8 cellular contexts compared by ENCODE assay signal in the genomic region with DNA sequence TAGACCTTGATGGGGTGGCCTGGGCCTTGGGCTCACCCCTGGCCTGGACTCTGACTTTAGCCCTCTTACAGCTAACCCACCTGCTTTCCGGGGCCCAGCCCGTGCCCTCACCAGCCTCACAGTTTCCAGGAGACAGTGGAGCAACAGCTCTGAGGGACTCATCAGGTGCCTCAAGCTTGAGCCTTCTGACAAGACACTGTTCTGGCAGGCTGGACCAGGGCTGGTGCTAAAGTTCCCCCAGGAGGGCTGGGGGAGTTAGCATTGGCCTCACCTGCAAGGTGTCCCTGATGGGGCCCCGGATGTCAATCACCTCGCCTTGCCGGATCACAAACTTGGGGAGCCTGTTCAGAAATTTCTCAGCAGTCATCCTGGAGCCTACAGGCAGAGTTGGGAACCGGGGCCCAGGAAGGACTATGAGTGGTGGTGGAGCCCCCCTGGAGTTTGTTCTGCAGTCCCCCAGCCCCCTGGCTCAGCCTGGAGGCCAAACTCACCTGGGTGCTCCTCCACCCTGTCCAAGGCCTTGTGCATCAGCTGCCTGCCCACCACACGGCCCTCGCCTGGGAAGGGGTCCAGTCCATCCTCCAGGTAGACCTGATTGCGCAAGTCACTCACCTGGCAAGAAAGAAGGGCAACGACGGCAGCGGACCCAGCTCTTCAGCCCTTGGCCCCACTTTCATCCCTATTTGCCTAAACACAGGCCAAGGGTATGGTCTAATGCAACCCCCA. TPM values are rescaled to one million over a fixed set of nuclear protein-coding genes. Genes with fewer than 3 reads are reported as not detected.
DNase-seq lines count a peak whose midpoint lies in the region; ATAC-seq, FAIRE-seq and TF ChIP-seq lines count a peak whose summit lies in the region.

No MANE protein-coding gene starts in this region.

- peaks cover 31% of the 10 kb centered on the region for H3K36me3 Mint-ChIP-seq in activated CD4-positive, alpha-beta memory T cell treated with anti-CD3 and anti-CD28 coated beads for 36 hours
- H3K36me3 Mint-ChIP-seq in stimulated activated memory B cell treated with anti-CD40 and anti-IgM and Interleukin-4, amounts not matched to agents 10 μg/mL and 1 μg/mL and 100 μg/mL, for 72 hours, result peaks cover 37% of the 10 kb centered on the region

- H3K27me3 ChIP-seq in SK-N-SH (ENCODE audit: insufficient read depth) (no peaks in the 10 kb centered on the region), fibroblast of lung (ENCODE audit: control insufficient read depth, insufficient read depth, low read length) (no peaks in the 10 kb centered on the region), ovary (no peaks in the 10 kb centered on the region)

- H3K27ac ChIP-seq in SK-N-SH (ENCODE audit: low read depth in 2 of 2, low read length in 1 of 2) (peak overlapping the region in 1 of 2 experiments; percentile 50; a peak in 2 of 4 replicates), fibroblast of lung (ENCODE audit: insufficient read depth, low read length) (peak overlapping the region; percentile 71), ovary (no peak overlapping the region)

- POLR2A ChIA-PET in SK-N-SH (lab: Yijun Ruan, JAX), result no interaction called here
- POLR2A ChIA-PET in activated CD4-positive, alpha-beta memory T cell treated with anti-CD3 and anti-CD28 coated beads for 36 hours (lab: Charles Lee), result interaction anchor here (1.0 to 7.9 kb wide), 6 partner anchors 9 to 113 kb away, joined by 3 to 100 read pairs (median 16); a partner anchor contains a TSS

- DNase-seq in SK-N-SH, result no peak
- peak; percentile 25 for DNase-seq in activated CD4-positive, alpha-beta memory T cell treated with anti-CD3 and anti-CD28 coated beads for 36 hours
- no peak for DNase-seq in fibroblast of lung (ENCODE audit: low read depth in 2 of 2)
- DNase-seq in frontal cortex (ENCODE audit: low spot score in 2 of 2), result no peak
- DNase-seq in ovary, result no peak
- DNase-seq in C1 segment of cervical spinal cord (lab: John Stamatoyannopoulos, UW), result no peak

- H3K27ac Mint-ChIP-seq in activated CD4-positive, alpha-beta memory T cell treated with anti-CD3 and anti-CD28 coated beads for 36 hours, result peak overlapping the region; percentile 98
- H3K27ac Mint-ChIP-seq in stimulated activated memory B cell treated with anti-CD40 and anti-IgM and Interleukin-4, amounts not matched to agents 10 μg/mL and 1 μg/mL and 100 μg/mL, for 72 hours, result peak overlapping the region; percentile 88

- H3K9me3 ChIP-seq in SK-N-SH, result no peaks in the 10 kb centered on the region
- H3K9me3 ChIP-seq in fibroblast of lung (ENCODE audit: control insufficient read depth, insufficient read depth, low read depth, low read length), result no peaks in the 10 kb centered on the region
- no peaks in the 10 kb centered on the region for H3K9me3 ChIP-seq in ovary

- H3K9ac ChIP-seq in SK-N-SH (no peak overlapping the region), fibroblast of lung (ENCODE audit: insufficient read depth, low read length) (peak overlapping the region; percentile 35)

- H3K79me2 ChIP-seq in SK-N-SH (ENCODE audit: insufficient read depth), result peaks cover 54% of the 10 kb centered on the region
- H3K79me2 ChIP-seq in fibroblast of lung (ENCODE audit: control insufficient read depth, insufficient read depth, low read length), result peaks cover 39% of the 10 kb centered on the region

- no peaks in the 10 kb centered on the region for H3K9me2 ChIP-seq in SK-N-SH

- FAIRE-seq in frontal cortex (lab: Jason Lieb, UNC), result no peak

- no peak for ATAC-seq in SK-N-SH treated with all-trans-retinoic acid at 6 μM for 48 hours
- ATAC-seq in stimulated activated memory B cell treated with anti-CD40 and anti-IgM and Interleukin-4, amounts not matched to agents 10 μg/mL and 1 μg/mL and 100 μg/mL, for 72 hours, result no peak

- peaks cover 33% of the 10 kb centered on the region for H4K20me1 ChIP-seq in SK-N-SH (ENCODE audit: insufficient read depth)
- H4K20me1 ChIP-seq in fibroblast of lung (ENCODE audit: control insufficient read depth, extremely low read depth, insufficient read depth, low read length), result no peaks in the 10 kb centered on the region

- TF ChIP-seq EP300 in SK-N-SH (IDR thresholded peaks at IDR 0.05; ENCODE audit: borderline replicate concordance in 1 of 2, low read depth in 1 of 2, low read length in 1 of 2) (no peak), ovary (IDR thresholded peaks at IDR 0.05) (no peak)

- H3K27me3 Mint-ChIP-seq in activated CD4-positive, alpha-beta memory T cell treated with anti-CD3 and anti-CD28 coated beads for 36 hours, result no peaks in the 10 kb centered on the region
- H3K27me3 Mint-ChIP-seq in stimulated activated memory B cell treated with anti-CD40 and anti-IgM and Interleukin-4, amounts not matched to agents 10 μg/mL and 1 μg/mL and 100 μg/mL, for 72 hours, result no peaks in the 10 kb centered on the region

- TF ChIP-seq CTCF in SK-N-SH (IDR thresholded peaks at IDR 0.05), result no peak
- TF ChIP-seq CTCF in fibroblast of lung (conservative IDR thresholded peaks at IDR 0.05 in 1 of 2, IDR thresholded peaks at IDR 0.05 in 1 of 2; ENCODE audit: low read depth in 1 of 2, low read length in 2 of 2), result no peak
- TF ChIP-seq CTCF in ovary (IDR thresholded peaks at IDR 0.05), result no peak

- no peak overlapping the region for H3K4me3 ChIP-seq in SK-N-SH (ENCODE audit: low read depth in 2 of 2, low read length in 1 of 2)
- no peak overlapping the region for H3K4me3 ChIP-seq in fibroblast of lung (replicated peaks in 1 of 4; ENCODE audit: control extremely low read depth in 1 of 4, insufficient read depth in 1 of 4, low read depth in 3 of 4, low read length in 4 of 4)
- H3K4me3 ChIP-seq in ovary, result no peak overlapping the region

- H3K4me2 ChIP-seq in SK-N-SH (peak overlapping the region; percentile 56; the same call in 1 of the 2 replicates), fibroblast of lung (ENCODE audit: extremely low read depth, insufficient read depth, low read length) (peak overlapping the region; percentile 50)

- H3K4me3 Mint-ChIP-seq in activated CD4-positive, alpha-beta memory T cell treated with anti-CD3 and anti-CD28 coated beads for 36 hours, result peak overlapping the region; percentile 68
- peak overlapping the region; percentile 73 for H3K4me3 Mint-ChIP-seq in stimulated activated memory B cell treated with anti-CD40 and anti-IgM and Interleukin-4, amounts not matched to agents 10 μg/mL and 1 μg/mL and 100 μg/mL, for 72 hours

- H2AFZ ChIP-seq in SK-N-SH (ENCODE audit: low read depth), result no peak overlapping the region
- H2AFZ ChIP-seq in fibroblast of lung (ENCODE audit: low read length), result no peak overlapping the region

- H3K4me1 ChIP-seq in SK-N-SH (ENCODE audit: control insufficient read depth in 1 of 2, insufficient read depth in 2 of 2, low read depth in 1 of 2, low read length in 1 of 2) (peaks cover 28 to 38% of the 10 kb centered on the region in 2 experiments; a peak in 3 of 4 replicates), fibroblast of lung (ENCODE audit: control insufficient read depth, extremely low read depth, insufficient read depth, low read length) (peaks cover 49% of the 10 kb centered on the region), ovary (ENCODE audit: insufficient read depth) (peaks cover 3% of the 10 kb centered on the region)

- CTCF ChIA-PET in SK-N-SH (lab: Yijun Ruan, JAX), result interaction anchor here (0.7 to 10.7 kb wide), 18 partner anchors 8 to 139 kb away, joined by 3 to 213 read pairs (median 12); a partner anchor contains a TSS
- CTCF ChIA-PET in activated CD4-positive, alpha-beta memory T cell treated with anti-CD3 and anti-CD28 coated beads for 36 hours (lab: Charles Lee), result interaction anchor here (0.7 to 22.4 kb wide), 14 partner anchors 9 to 186 kb away, joined by 3 to 886 read pairs (median 4); a partner anchor contains a TSS

- no peak for TF ChIP-seq POLR2A in ovary (IDR thresholded peaks at IDR 0.05)

- peaks cover 24% of the 10 kb centered on the region for H3F3A ChIP-seq in SK-N-SH (replicated peaks; ENCODE audit: insufficient read depth)

- TF ChIP-seq RAD21 in SK-N-SH (IDR thresholded peaks at IDR 0.05; ENCODE audit: low read length), result no peak

- intact Hi-C loops in activated CD4-positive, alpha-beta memory T cell treated with anti-CD3 and anti-CD28 coated beads for 36 hours (cut with micrococcal nuclease), result loop anchor here (1.0 to 10.0 kb wide), 4 partner anchors 8 to 411 kb away; a partner anchor contains a TSS
- intact Hi-C loops in ovary (cut with DNase I), result no loop called here

- H3K4me1 Mint-ChIP-seq in activated CD4-positive, alpha-beta memory T cell treated with anti-CD3 and anti-CD28 coated beads for 36 hours (ENCODE audit: low read depth), result peaks cover 86% of the 10 kb centered on the region
- H3K4me1 Mint-ChIP-seq in stimulated activated memory B cell treated with anti-CD40 and anti-IgM and Interleukin-4, amounts not matched to agents 10 μg/mL and 1 μg/mL and 100 μg/mL, for 72 hours, result peaks cover 88% of the 10 kb centered on the region

- H3K36me3 ChIP-seq in SK-N-SH (replicated peaks in 1 of 2; ENCODE audit: control insufficient read depth in 1 of 2, insufficient read depth in 2 of 2, low read length in 1 of 2), result peaks cover 9 to 11% of the 10 kb centered on the region in 2 experiments
- H3K36me3 ChIP-seq in fibroblast of lung (ENCODE audit: control insufficient read depth, insufficient read depth, low read length), result peaks cover 16% of the 10 kb centered on the region
- no peaks in the 10 kb centered on the region for H3K36me3 ChIP-seq in ovary

- H3K9me3 Mint-ChIP-seq in activated CD4-positive, alpha-beta memory T cell treated with anti-CD3 and anti-CD28 coated beads for 36 hours, result no peaks in the 10 kb centered on the region
- H3K9me3 Mint-ChIP-seq in stimulated activated memory B cell treated with anti-CD40 and anti-IgM and Interleukin-4, amounts not matched to agents 10 μg/mL and 1 μg/mL and 100 μg/mL, for 72 hours, result no peaks in the 10 kb centered on the region

- WGBS in SK-N-SH (ENCODE audit: low lambda C conversion rate), result 96% methylated on average over 4 of the region's 12 CpGs
- 87 to 92% (median 90%) methylated on average over 9 to 12 of the region's 12 CpGs for WGBS in ovary, 3 donors

RNA-seq across cellular contexts. Expression of a gene that starts 4.1 kb away (rescaled TPM):
- polyA plus RNA-seq in SK-N-SH (2012; rRNA removed) (131 and 202 TPM in 2 replicates), fibroblast of lung (200 and 261 TPM in 2 replicates), ovary (100 to 1,000 TPM in 1 of 2 donors, 10 to 100 TPM in 1; 57.8 to 242 TPM)
- polyA plus RNA-seq in SK-N-SH (2012; cell fraction: cytosol; rRNA removed), result 152 and 168 TPM in 2 replicates
- 42.7 and 49.7 TPM in 2 replicates for polyA plus RNA-seq in SK-N-SH (2012; cell fraction: nucleus; rRNA removed)
- 100 to 1,000 TPM; 305 to 320 TPM for total RNA-seq in activated CD4-positive, alpha-beta memory T cell treated with anti-CD3 and anti-CD28 coated beads for 36 hours
- total RNA-seq in fibroblast of lung (12.8 and 39.6 TPM in 2 replicates), frontal cortex (11.8 TPM), ovary (100 to 1,000 TPM in 1 of 7 donors, 10 to 100 TPM in 6; 18.6 to 117 (median 58.3) TPM)
- polyA plus RNA-seq in fibroblast of lung (2012), result 580 and 703 TPM in 2 replicates
- 914 and 1,082 TPM in 2 replicates for polyA minus RNA-seq in fibroblast of lung (ENCODE audit: low replicate concordance)

RNA-seq across cellular contexts. Expression of a gene that starts 22.4 kb away (rescaled TPM):
- polyA plus RNA-seq in SK-N-SH (2012; rRNA removed), result 30.6 and 35.3 TPM in 2 replicates
- 5.8 and 8.5 TPM in 2 replicates for polyA plus RNA-seq in SK-N-SH (2012; cell fraction: cytosol; rRNA removed)
- 201 and 211 TPM in 2 replicates for polyA plus RNA-seq in SK-N-SH (2012; cell fraction: nucleus; rRNA removed)
- total RNA-seq in activated CD4-positive, alpha-beta memory T cell treated with anti-CD3 and anti-CD28 coated beads for 36 hours, result 10 to 100 TPM; 24.5 to 26.1 TPM
- total RNA-seq in fibroblast of lung, result 2.6 and 3.5 TPM in 2 replicates
- 6.5 and 7.1 TPM in 2 replicates for polyA plus RNA-seq in fibroblast of lung
- 11.3 and 13.5 TPM in 2 replicates for polyA plus RNA-seq in fibroblast of lung (2012)
- polyA minus RNA-seq in fibroblast of lung (ENCODE audit: low replicate concordance), result 8.7 and 16.1 TPM in 2 replicates
- 4.1 TPM for total RNA-seq in frontal cortex
- total RNA-seq in ovary, result 10 to 100 TPM; 17.3 to 37.0 (median 28.8) TPM
- polyA plus RNA-seq in ovary, result 10 to 100 TPM in 1 of 2 donors, 1 to 10 TPM in 1; 3.6 to 25.1 TPM

RNA-seq across cellular contexts. Expression of a gene that starts 33.7 kb away (rescaled TPM):
- polyA plus RNA-seq in SK-N-SH (2012; rRNA removed), result not detected in 2 replicates
- polyA plus RNA-seq in SK-N-SH (2012; cell fraction: cytosol; rRNA removed), result not detected in 2 replicates
- polyA plus RNA-seq in SK-N-SH (2012; cell fraction: nucleus; rRNA removed), result not detected in 2 replicates
- total RNA-seq in activated CD4-positive, alpha-beta memory T cell treated with anti-CD3 and anti-CD28 coated beads for 36 hours, result 100 to 1,000 TPM; 261 to 291 TPM
- total RNA-seq in fibroblast of lung, result 0.51 TPM in 1 of 2 replicates, not detected in the other
- 0.28 and 0.31 TPM in 2 replicates for polyA plus RNA-seq in fibroblast of lung
- 0.32 and 0.49 TPM in 2 replicates for polyA plus RNA-seq in fibroblast of lung (2012)
- not detected in 2 replicates for polyA minus RNA-seq in fibroblast of lung (ENCODE audit: low replicate concordance)
- total RNA-seq in frontal cortex, result not detected
- total RNA-seq in ovary, result 1 to 10 TPM in 6 of 7 donors, not detected in 1; 1.3 to 6.2 (median 2.9) TPM
- 10 to 100 TPM in 1 of 2 donors, 1 to 10 TPM in 1; 7.1 to 45.5 TPM for polyA plus RNA-seq in ovary

RNA-seq across cellular contexts. Expression of a gene that starts 50.0 kb away (rescaled TPM):
- polyA plus RNA-seq in SK-N-SH (2012; rRNA removed) (12.1 and 16.6 TPM in 2 replicates), fibroblast of lung (4.7 and 8.2 TPM in 2 replicates), ovary (1 to 10 TPM; 2.0 to 4.4 TPM)
- polyA plus RNA-seq in SK-N-SH (2012; cell fraction: cytosol; rRNA removed), result 6.1 and 9.2 TPM in 2 replicates
- polyA plus RNA-seq in SK-N-SH (2012; cell fraction: nucleus; rRNA removed), result 24.1 and 38.1 TPM in 2 replicates
- 10 to 100 TPM; 30.3 to 32.6 TPM for total RNA-seq in activated CD4-positive, alpha-beta memory T cell treated with anti-CD3 and anti-CD28 coated beads for 36 hours
- total RNA-seq in fibroblast of lung (3.9 and 6.9 TPM in 2 replicates), frontal cortex (12.2 TPM), ovary (1 to 10 TPM; 2.3 to 8.4 (median 4.0) TPM)
- 2.8 and 4.7 TPM in 2 replicates for polyA plus RNA-seq in fibroblast of lung (2012)
- 2.9 and 8.0 TPM in 2 replicates for polyA minus RNA-seq in fibroblast of lung (ENCODE audit: low replicate concordance)

Comparison
In these comparisons a context has a peak if more than half of its experiments do, and no peak if none do; other contexts are left out.
1. RNA of a gene that starts 33.7 kb away (total RNA-seq): 261 to 291 TPM in activated CD4-positive, alpha-beta memory T cell treated with anti-CD3 and anti-CD28 coated beads for 36 hours; 1.3 to 6.2 TPM in ovary, not detected in frontal cortex (single experiment) and 0.51 TPM in fibroblast of lung; every median in the first group is over 10 times any median in the second.